In the genomic region with DNA sequence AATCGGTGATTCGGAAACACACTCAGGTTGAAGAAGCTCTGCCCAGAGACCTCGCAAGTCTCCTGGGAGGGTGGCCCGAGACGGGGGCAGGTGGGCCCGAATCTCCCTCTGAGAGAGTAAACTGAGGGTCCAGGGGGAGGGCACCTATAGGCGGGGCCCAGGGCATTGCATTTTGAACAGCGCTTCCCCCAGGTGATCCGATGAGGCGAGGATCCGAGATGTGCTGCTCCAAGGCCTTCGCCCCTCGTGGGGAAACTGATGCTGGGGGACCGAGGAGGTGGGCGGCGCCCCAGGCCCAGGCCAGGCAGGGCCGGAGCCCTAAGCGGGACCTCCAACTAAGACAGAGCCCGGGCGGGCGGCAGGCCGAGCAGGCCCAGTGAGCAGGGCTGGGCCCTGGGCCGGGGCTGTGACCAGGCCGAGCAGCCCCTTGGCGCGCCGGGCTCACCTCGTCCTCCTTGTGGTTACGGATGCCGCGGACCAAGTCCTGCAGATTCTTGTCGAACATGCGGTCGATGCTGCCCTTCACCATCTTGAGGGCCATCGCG, we compare ENCODE assay signal across 1 cellular context.
TF ChIP-seq lines count a peak whose summit lies in the region.

No MANE protein-coding gene starts in this region.

TF ChIP-seq in A549, 52 proteins besides CTCF, POLR2A, EP300 and RAD21 (continued from another document):
- TF ChIP-seq PHF8 (IDR thresholded peaks at IDR 0.05; ENCODE audit: borderline replicate concordance, low read depth), result peak; percentile 36; the same call in 1 of the 2 replicates
